ENCODE assay signal across 20 cellular contexts in genomic region chr6:170283212-170284081, GRCh38. TPM values are rescaled to one million over a fixed set of nuclear protein-coding genes. Genes with fewer than 3 reads are reported as not detected.
DNase-seq lines count a peak whose midpoint lies in the region; ATAC-seq, FAIRE-seq and TF ChIP-seq lines count a peak whose summit lies in the region.
"Had no signal": no experiment of that assay in that cellular context is flagged by ENCODE, and none has a peak within 500 bp of the region (broad histone marks: within the 10 kb centered on the region; RNA-seq: fewer than 3 reads in every experiment).

No MANE protein-coding gene starts in this region.

- H3K36me3 ChIP-seq in astrocyte (ENCODE audit: insufficient read depth, low read length) (no peaks in the 10 kb centered on the region), upper lobe of right lung (peaks cover 26% of the 10 kb centered on the region)
- H3K36me3 ChIP-seq: MG63 had no signal

- no peaks in the 10 kb centered on the region for H3K79me2 ChIP-seq in astrocyte (ENCODE audit: insufficient read depth, low read length)

- H3K9me3 ChIP-seq in astrocyte (ENCODE audit: insufficient read depth, low read depth, low read length) = no peaks in the 10 kb centered on the region
- no peaks in the 10 kb centered on the region for H3K9me3 ChIP-seq in upper lobe of right lung
- H3K9me3 ChIP-seq: Caco-2, MG63 had no signal

- no peak overlapping the region for H2AFZ ChIP-seq in astrocyte (ENCODE audit: low read depth, low read length)

- TF ChIP-seq CTCF in astrocyte (IDR thresholded peaks at IDR 0.05; ENCODE audit: insufficient read depth, low read depth, low read length) (no peak), upper lobe of right lung (IDR thresholded peaks at IDR 0.05) (no peak)

- peaks cover 58% of the 10 kb centered on the region for H3K27me3 Mint-ChIP-seq in astrocyte (ENCODE audit: low read depth, unreplicated experiment)

- H3K4me3 Mint-ChIP-seq in astrocyte (ENCODE audit: unreplicated experiment) = no peak overlapping the region
- H3K4me3 Mint-ChIP-seq: CD4-positive, alpha-beta T cell had no signal

- H3K9ac ChIP-seq in astrocyte (ENCODE audit: low read length) = no peak overlapping the region

- H3K4me3 ChIP-seq in astrocyte (ENCODE audit: insufficient read depth, low read depth, low read length) = no peak overlapping the region
- H3K4me3 ChIP-seq in upper lobe of right lung = no peak overlapping the region
- H3K4me3 ChIP-seq: MG63 had no signal

- peaks cover 2% of the 10 kb centered on the region for H4K20me1 ChIP-seq in astrocyte (ENCODE audit: insufficient read depth, low read length)

- H3K4me2 ChIP-seq in astrocyte (ENCODE audit: low read length) = no peak overlapping the region

- peaks cover 4% of the 10 kb centered on the region for H3K4me1 Mint-ChIP-seq in astrocyte (ENCODE audit: low read depth, unreplicated experiment)

- intact Hi-C loops in cardiac septum (cut with DNase I) (no loop called here), Right ventricle myocardium inferior (cut with DNase I) (no loop called here), upper lobe of right lung (cut with DNase I) (no loop called here)

- no peak for FAIRE-seq in astrocyte (lab: Jason Lieb, UNC)
- FAIRE-seq: GM12891 had no signal

- DNase-seq in cardiac septum (ENCODE audit: low spot score) (peak; percentile 70), Right ventricle myocardium inferior (ENCODE audit: missing footprints) (no peak), astrocyte (ENCODE audit: low read depth) (no peak), mesenteric fat pad (ENCODE audit: low spot score) (peak; percentile 87), upper lobe of right lung (peak; percentile 61), T1000 (lab: John Stamatoyannopoulos, UW) (no peak)
- DNase-seq: CD4-positive, alpha-beta T cell; DMS 273 treated with DMSO at 0.1 percent for 48 hours; GOT3; HCEC 1CT; MG63; NCI-H1436; NCI-H1930; NCI-H2227 treated with DMSO at 0.1 percent for 48 hours; NCI-H510A; Right ventricle myocardium superior had no signal

- no peaks in the 10 kb centered on the region for H3K9me3 Mint-ChIP-seq in astrocyte (ENCODE audit: unreplicated experiment)
- H3K9me3 Mint-ChIP-seq: CD4-positive, alpha-beta T cell had no signal

- peak overlapping the region; percentile 4 for H3K27ac Mint-ChIP-seq in astrocyte (ENCODE audit: unreplicated experiment)
- H3K27ac Mint-ChIP-seq: CD4-positive, alpha-beta T cell had no signal

- peaks cover 6% of the 10 kb centered on the region for H3K36me3 Mint-ChIP-seq in astrocyte (ENCODE audit: low read depth, unreplicated experiment)

- H3K27ac ChIP-seq in astrocyte (ENCODE audit: low read depth, low read length) = no peak overlapping the region
- H3K27ac ChIP-seq in upper lobe of right lung = no peak overlapping the region

- ATAC-seq in Right ventricle myocardium inferior (no peak), upper lobe of right lung (no peak), esophagus mucosa (no peak)
- ATAC-seq: Panc1 had no signal

- peaks cover 33% of the 10 kb centered on the region for H3K27me3 ChIP-seq in astrocyte (ENCODE audit: insufficient read depth, low read length)
- H3K27me3 ChIP-seq in upper lobe of right lung = peaks cover 14% of the 10 kb centered on the region
- H3K27me3 ChIP-seq: MG63 had no signal

- no peaks in the 10 kb centered on the region for H3K4me1 ChIP-seq in astrocyte (ENCODE audit: insufficient read depth, low read length)
- peaks cover 37% of the 10 kb centered on the region for H3K4me1 ChIP-seq in upper lobe of right lung

RNA-seq across cellular contexts. Expression of gene DLL1, which starts 7.4 kb away (rescaled TPM):
- total RNA-seq in cardiac septum (6.4 TPM), Right ventricle myocardium inferior (21.5 TPM), astrocyte (1.6 and 2.0 TPM in 2 replicates), mesenteric fat pad (23.8 TPM), upper lobe of right lung (14.6 TPM), esophagus mucosa (10.4 TPM)

RNA-seq across cellular contexts. Expression of gene FAM120B, which starts 23.1 kb away (rescaled TPM):
- total RNA-seq in cardiac septum (27.4 TPM), Right ventricle myocardium inferior (16.3 TPM), astrocyte (29.6 and 29.8 TPM in 2 replicates), mesenteric fat pad (27.8 TPM), upper lobe of right lung (26.1 TPM), esophagus mucosa (12.4 TPM)

Comparison
In these comparisons a context has a peak if more than half of its experiments do, and no peak if none do; other contexts are left out.
1. DNase-seq: peak in cardiac septum (single experiment), mesenteric fat pad (single experiment) and upper lobe of right lung (single experiment); none in Right ventricle myocardium inferior (single experiment), astrocyte (single experiment) and T1000 (single experiment).